Comparison of ENCODE assay signal across 18 cellular contexts in genomic region chr2:127261835-127262234, GRCh38. TPM values are rescaled to one million over a fixed set of nuclear protein-coding genes. Genes with fewer than 3 reads are reported as not detected.
"Had no signal": no experiment of that assay in that cellular context is flagged by ENCODE, and none has a peak within 500 bp of the region (broad histone marks: within the 10 kb centered on the region; RNA-seq: fewer than 3 reads in every experiment).

No MANE protein-coding gene starts in this region.

- H3K4me3 ChIP-seq: ascending aorta, hepatocyte, psoas muscle, sigmoid colon, tibial artery, uterus had no signal

- H3K27ac ChIP-seq: ascending aorta, hepatocyte, psoas muscle, sigmoid colon, tibial artery, uterus had no signal

- ATAC-seq: activated T-cell treated with anti-CD3 and anti-CD28 coated beads, Interleukin-2, amount 50 U/mL, for 4 hours; left ventricle myocardium superior; psoas muscle had no signal

- H3K9me3 Mint-ChIP-seq: activated naive CD8-positive, alpha-beta T cell treated with anti-CD3 and anti-CD28 coated beads, Interleukin-2, amount 10 ng/mL, durations not matched to agents 7 days and 5 days; activated T-cell treated with anti-CD3 and anti-CD28 coated beads, Interleukin-2, amount 50 U/mL, for 4 hours; central memory CD8-positive, alpha-beta T cell had no signal

- DNase-seq: activated CD4-positive, alpha-beta T cell treated with anti-CD3 and anti-CD28 coated beads for 1 hour; activated CD4-positive, alpha-beta T cell treated with anti-CD3 and anti-CD28 coated beads, Interleukin-2, amount 50 U/mL, for 48 hours; activated gamma-delta T cell treated with Interleukin-2 at 50 U/mL for 16 hours; activated naive CD8-positive, alpha-beta T cell treated with anti-CD3 and anti-CD28 coated beads, Interleukin-2, amount 10 ng/mL, durations not matched to agents 7 days and 5 days; activated T-cell treated with anti-CD3 and anti-CD28 coated beads, Interleukin-2, amount 50 U/mL, for 4 hours; dermis blood vessel endothelial cell; endodermal cell; left ventricle myocardium superior; mesenchymal stem cell; occipital lobe; psoas muscle; sigmoid colon; stimulated activated CD4-positive, alpha-beta T cell treated with anti-CD3 and anti-CD28 coated beads, Interleukin-4, amount 100 ng/mL, for 4 hours; tibial artery; uterus had no signal

RNA-seq across cellular contexts. Expression of gene CYP27C1, which starts 41.7 kb away (rescaled TPM):
- total RNA-seq: activated naive CD8-positive, alpha-beta T cell treated with anti-CD3 and anti-CD28 coated beads, Interleukin-2, amount 10 ng/mL, durations not matched to agents 7 days and 5 days; activated T-cell treated with anti-CD3 and anti-CD28 coated beads, Interleukin-2, amount 50 U/mL, for 4 hours; ascending aorta; dermis blood vessel endothelial cell had no signal
